ENCODE assay signal across 8 cellular contexts in genomic region chr10:97931041-97931440, GRCh38.
"Had no signal": no experiment of that assay in that cellular context is flagged by ENCODE, and none has a peak within 500 bp of the region (broad histone marks: within the 10 kb centered on the region; RNA-seq: fewer than 3 reads in every experiment).

No MANE protein-coding gene starts in this region.

- DNase-seq: GDM1, GF-D8 had no signal

- H3K4me3 ChIP-seq: GM12878 had no signal

- ATAC-seq: GM12878 had no signal

- FAIRE-seq: G401.6, GM12878, GM12891, GM12892, GM18507, GM19239 had no signal
